In the genomic region with DNA sequence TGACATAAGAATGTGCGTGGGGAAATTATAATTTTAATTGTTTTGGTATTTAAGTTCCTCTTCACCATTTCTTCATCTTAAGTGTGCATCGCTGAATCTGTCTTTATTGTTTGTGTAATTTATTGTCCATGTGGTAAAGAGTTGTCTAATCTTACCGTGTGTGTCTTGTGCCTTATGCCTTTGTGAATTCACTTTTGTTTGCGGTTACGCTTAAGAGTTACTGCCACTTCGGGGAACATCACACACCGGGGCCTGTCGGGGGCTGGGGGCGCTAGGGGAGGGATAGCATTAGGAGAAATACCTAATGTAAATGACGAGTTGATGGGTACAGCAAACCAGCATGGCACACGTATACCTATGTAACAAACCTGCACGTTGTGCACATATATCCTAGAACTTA, we compare ENCODE assay signal across 1 cellular context.
TF ChIP-seq lines count a peak whose summit lies in the region.

No MANE protein-coding gene starts in this region.

TF ChIP-seq in H1, 55 proteins besides CTCF, POLR2A, EP300 and RAD21:
- no peak for TF ChIP-seq SRF (IDR thresholded peaks at IDR 0.05; ENCODE audit: low read depth, low read length)
- no peak for TF ChIP-seq FOSL1 (IDR thresholded peaks at IDR 0.05; ENCODE audit: insufficient read depth, low read depth, low read length)
- TF ChIP-seq POU5F1 (IDR thresholded peaks at IDR 0.05; ENCODE audit: low read depth, low read length): no peak
- TF ChIP-seq POLR2AphosphoS5 (IDR thresholded peaks at IDR 0.05; ENCODE audit: low read depth, low read length): no peak
- TF ChIP-seq YY1 (IDR thresholded peaks at IDR 0.05; ENCODE audit: low read depth, low read length): no peak
- TF ChIP-seq SP2 (IDR thresholded peaks at IDR 0.05; ENCODE audit: low read length): no peak
- no peak for TF ChIP-seq TEAD4 (IDR thresholded peaks at IDR 0.05; ENCODE audit: low read depth, low read length)
- no peak for TF ChIP-seq PHF8 (conservative IDR thresholded peaks at IDR 0.05; ENCODE audit: low read depth, low read length)
- no peak for TF ChIP-seq SIN3A (conservative IDR thresholded peaks at IDR 0.05 in 1 of 2, IDR thresholded peaks at IDR 0.05 in 1 of 2; ENCODE audit: low read depth in 1 of 2, low read length in 2 of 2)
- no peak for TF ChIP-seq SP4 (IDR thresholded peaks at IDR 0.05; ENCODE audit: low read length)
- TF ChIP-seq NANOG (IDR thresholded peaks at IDR 0.05; ENCODE audit: insufficient read depth, low read depth, low read length, poor library complexity, severe bottlenecking): no peak
- TF ChIP-seq CHD2 (IDR thresholded peaks at IDR 0.05; ENCODE audit: low read length): no peak
